Comparison of ENCODE assay signal across 33 cellular contexts in genomic region chr10:75377869-75378268, GRCh38. TPM values are rescaled to one million over a fixed set of nuclear protein-coding genes. Genes with fewer than 3 reads are reported as not detected.
"Had no signal": no experiment of that assay in that cellular context is flagged by ENCODE, and none has a peak within 500 bp of the region (broad histone marks: within the 10 kb centered on the region; RNA-seq: fewer than 3 reads in every experiment).

No MANE protein-coding gene starts in this region.

- H3K9me3 ChIP-seq: ascending aorta had no signal

- ATAC-seq: activated CD8-positive, alpha-beta T cell treated with anti-CD3 and anti-CD28 coated beads for 36 hours; activated naive CD8-positive, alpha-beta T cell treated with anti-CD3 and anti-CD28 coated beads, Interleukin-2, amount 50 U/mL, for 24 hours; activated T-cell treated with anti-CD3 and anti-CD28 coated beads, Interleukin-2, amount 50 U/mL, for 4 hours; activated T-cell treated with anti-CD3 and anti-CD28 coated beads, Interleukin-2, amount 50 U/mL, for 72 hours; activated T-helper 17 cell treated with anti-CD3 and anti-CD28 coated beads, Interleukin-2, amount 50 U/mL, for 72 hours; WTC11 had no signal

- H3K4me1 ChIP-seq: ascending aorta had no signal

- DNase-seq: activated CD4-positive, alpha-beta memory T cell treated with anti-CD3 and anti-CD28 coated beads for 36 hours; activated CD4-positive, alpha-beta T cell treated with anti-CD3 and anti-CD28 coated beads for 4 hours; activated CD4-positive, alpha-beta T cell treated with anti-CD3 and anti-CD28 coated beads, Interleukin-2, amount 10 ng/mL, durations not matched to agents 24 days and 14 days; activated CD4-positive, alpha-beta T cell treated with anti-CD3 and anti-CD28 coated beads, Interleukin-2, amount 50 U/mL, for 1 hour; activated CD4-positive, alpha-beta T cell treated with anti-CD3 and anti-CD28 coated beads, Interleukin-2, amount 50 U/mL, for 4 hours; activated CD4-positive, CD25-positive, alpha-beta regulatory T cell; activated CD4-positive, CD25-positive, alpha-beta regulatory T cell treated with anti-CD3 and anti-CD28 coated beads, Interleukin-2, amount 50 U/mL, for 72 hours; activated CD8-positive, alpha-beta memory T cell treated with anti-CD3 and anti-CD28 coated beads, Interleukin-2, amount 50 U/mL, for 4 hours; activated CD8-positive, alpha-beta T cell treated with anti-CD3 and anti-CD28 coated beads for 36 hours; activated effector memory CD4-positive, alpha-beta T cell treated with anti-CD3 and anti-CD28 coated beads, Interleukin-2, amount 50 U/mL, for 16 hours; activated naive CD4-positive, alpha-beta T cell treated with anti-CD3 and anti-CD28 coated beads, Interleukin-2, amount 10 ng/mL, durations not matched to agents 7 days and 5 days; activated naive CD4-positive, alpha-beta T cell treated with Interleukin-2 at 50 U/mL for 16 hours; activated naive CD8-positive, alpha-beta T cell treated with anti-CD3 and anti-CD28 coated beads, Interleukin-2, amount 10 ng/mL, durations not matched to agents 7 days and 5 days; activated naive CD8-positive, alpha-beta T cell treated with anti-CD3 and anti-CD28 coated beads, Interleukin-2, amount 50 U/mL, for 24 hours; activated T-cell treated with anti-CD3 and anti-CD28 coated beads for 4 hours; activated T-cell treated with anti-CD3 and anti-CD28 coated beads, Interleukin-2, amount 50 U/mL, for 1 hour; activated T-cell treated with anti-CD3 and anti-CD28 coated beads, Interleukin-2, amount 50 U/mL, for 4 hours; activated T-cell treated with anti-CD3 and anti-CD28 coated beads, Interleukin-2, amount 50 U/mL, for 72 hours; amygdala; anterior cingulate cortex; caudate nucleus; cerebellar nuclear complex; T-helper 1 cell; T-helper 2 cell; T-helper 9 cell; WERI-Rb-1 had no signal

- H3K27ac ChIP-seq: ascending aorta, WERI-Rb-1 had no signal

- H3K27me3 ChIP-seq: ascending aorta, cardiac muscle cell had no signal

- H3K36me3 ChIP-seq: ascending aorta, cardiac muscle cell, WERI-Rb-1 had no signal

- H3K4me3 ChIP-seq: ascending aorta, cardiac muscle cell had no signal

- FAIRE-seq: bronchial epithelial cell had no signal

RNA-seq across cellular contexts. Expression of gene ZNF503, which starts 23.7 kb away (rescaled TPM):
- total RNA-seq: activated T-helper 1 cell treated with anti-CD3 and anti-CD28 coated beads, Interleukin-12 subunit alpha, Interleukin-12 subunit beta, Interleukin-2, Interleukin-4 antibody, amounts not matched to agents 30 ng/mL and 10 ng/mL and 1 ng/mL, durations not matched to agents 14 hours and 24 hours and 36 hours had no signal

RNA-seq across cellular contexts. Expression of gene LRMDA, which starts 53.6 kb away (rescaled TPM):
- total RNA-seq: activated CD4-positive, alpha-beta memory T cell treated with anti-CD3 and anti-CD28 coated beads for 36 hours; activated CD4-positive, alpha-beta T cell treated with anti-CD3 and anti-CD28 coated beads, Interleukin-2, amount 10 ng/mL, durations not matched to agents 24 days and 14 days; activated CD8-positive, alpha-beta memory T cell treated with anti-CD3 and anti-CD28 coated beads for 36 hours; activated CD8-positive, alpha-beta T cell treated with anti-CD3 and anti-CD28 coated beads for 36 hours; activated naive CD8-positive, alpha-beta T cell treated with anti-CD3 and anti-CD28 coated beads, Interleukin-2, amount 10 ng/mL, durations not matched to agents 7 days and 5 days; activated T-cell treated with anti-CD3 and anti-CD28 coated beads, Interleukin-2, amount 50 U/mL, for 4 hours; activated T-cell treated with anti-CD3 and anti-CD28 coated beads, Interleukin-2, amount 50 U/mL, for 72 hours; activated T-helper 1 cell treated with anti-CD3 and anti-CD28 coated beads, Interleukin-12 subunit alpha, Interleukin-12 subunit beta, Interleukin-2, Interleukin-4 antibody, amounts not matched to agents 30 ng/mL and 10 ng/mL and 1 ng/mL, durations not matched to agents 14 hours and 24 hours and 36 hours; activated T-helper 17 cell treated with anti-CD3 and anti-CD28 coated beads, Interleukin-2, amount 50 U/mL, for 72 hours had no signal
